ENCODE assay signal across 8 cellular contexts in genomic region chr22:36860821-36861659, GRCh38. TPM values are rescaled to one million over a fixed set of nuclear protein-coding genes. Genes with fewer than 3 reads are reported as not detected.
DNase-seq lines count a peak whose midpoint lies in the region; ATAC-seq and TF ChIP-seq lines count a peak whose summit lies in the region.

Gene NCF4, plus strand, starts transcription at chr22:36861006. Its CDS starts 166 bp downstream, at chr22:36861172.

- TF ChIP-seq CTCF in lower leg skin (IDR thresholded peaks at IDR 0.05) (no peak), testis (IDR thresholded peaks at IDR 0.05) (no peak)

- H3K4me3 ChIP-seq in lower leg skin (ENCODE audit: low read depth, poor library complexity, severe bottlenecking) (no peak within 1 kb of the TSS), testis (no peak within 1 kb of the TSS)

- H3K4me1 ChIP-seq in testis: peaks cover 3% of the 10 kb centered on the region

- no peaks in the 10 kb centered on the region for H3K9me3 ChIP-seq in testis

- intact Hi-C loops in lower leg skin (cut with DNase I; ENCODE audit: low total_unique reads) (no loop called here), testis (cut with DNase I; ENCODE audit: low total_unique reads) (no loop called here)

- DNase-seq in GF-D8 (lab: John Stamatoyannopoulos, UW): peak; percentile 97
- DNase-seq in activated T-cell treated with anti-CD3 and anti-CD28 coated beads, Interleukin-2, amount 50 U/mL, for 48 hours: peak; percentile 77 to 79
- DNase-seq in lower leg skin (ENCODE audit: low spot score in 2 of 2): peak; percentile 66 to 92
- DNase-seq in testis: peak; percentile 58
- no peak for DNase-seq in DMS53 treated with DMSO at 0.1 percent for 48 hours (lab: John Stamatoyannopoulos, UW; ENCODE audit: unreplicated experiment)
- DNase-seq in AG20443 (ENCODE audit: low spot score): no peak

- H3K27ac ChIP-seq in testis: peak within 1 kb of the TSS in 1 of 2 donors; percentile 4

- TF ChIP-seq POLR2A in lower leg skin (IDR thresholded peaks at IDR 0.05): no peak
- no peak for TF ChIP-seq POLR2A in testis (IDR thresholded peaks at IDR 0.05)

- H3K27me3 Mint-ChIP-seq in IgD-negative memory B cell: no peaks in the 10 kb centered on the region

- no peaks in the 10 kb centered on the region for H3K9me3 Mint-ChIP-seq in IgD-negative memory B cell

- H3K36me3 ChIP-seq in testis (ENCODE audit: low read depth, missing control alignments): no peaks in the 10 kb centered on the region

- H3K27me3 ChIP-seq in testis: no peaks in the 10 kb centered on the region

- H3K27ac Mint-ChIP-seq in IgD-negative memory B cell: peak within 1 kb of the TSS; percentile 85 to 96 (median 93)

- H3K36me3 Mint-ChIP-seq in IgD-negative memory B cell: peaks cover 5% of the 10 kb centered on the region

- H3K4me3 Mint-ChIP-seq in IgD-negative memory B cell: peak within 1 kb of the TSS; percentile 81 to 92 (median 87)

- peaks cover 40 to 44% (median 40%) of the 10 kb centered on the region in 3 donors for H3K4me1 Mint-ChIP-seq in IgD-negative memory B cell

- ATAC-seq in GM21367 (IDR thresholded peaks at IDR 0.05; ENCODE audit: unreplicated experiment): peak; percentile 48

- 59 to 66% methylated on average over 11 to 16 of the region's 17 CpGs for WGBS in lower leg skin, 2 donors
- 62 to 80% methylated on average over 8 to 17 of the region's 17 CpGs for WGBS in testis, 2 donors

RNA-seq across cellular contexts. Expression of gene NCF4, which starts in this region (rescaled TPM):
- polyA plus RNA-seq in IgD-negative memory B cell (121 TPM), testis (ENCODE audit: insufficient read depth, low read depth, low replicate concordance) (7.1 TPM)
- total RNA-seq in lower leg skin (1 to 10 TPM; 2.6 to 6.4 (median 5.4) TPM), testis (1 to 10 TPM; 2.7 to 6.8 TPM)

Comparison
In these comparisons a context has a peak if more than half of its experiments do, and no peak if none do; other contexts are left out.
1. RNA of gene NCF4 (polyA plus RNA-seq): 121 TPM in IgD-negative memory B cell (single experiment); 7.1 TPM in testis (single experiment); every median in the first group is over 10 times any median in the second.
2. DNase-seq: peak in GF-D8 (single experiment), activated T-cell treated with anti-CD3 and anti-CD28 coated beads, Interleukin-2, amount 50 U/mL, for 48 hours (2 of 2), lower leg skin (2 of 2) and testis (single experiment); none in DMS53 treated with DMSO at 0.1 percent for 48 hours (single experiment) and AG20443 (single experiment).